ENCODE assay signal across 9 cellular contexts in the genomic region with DNA sequence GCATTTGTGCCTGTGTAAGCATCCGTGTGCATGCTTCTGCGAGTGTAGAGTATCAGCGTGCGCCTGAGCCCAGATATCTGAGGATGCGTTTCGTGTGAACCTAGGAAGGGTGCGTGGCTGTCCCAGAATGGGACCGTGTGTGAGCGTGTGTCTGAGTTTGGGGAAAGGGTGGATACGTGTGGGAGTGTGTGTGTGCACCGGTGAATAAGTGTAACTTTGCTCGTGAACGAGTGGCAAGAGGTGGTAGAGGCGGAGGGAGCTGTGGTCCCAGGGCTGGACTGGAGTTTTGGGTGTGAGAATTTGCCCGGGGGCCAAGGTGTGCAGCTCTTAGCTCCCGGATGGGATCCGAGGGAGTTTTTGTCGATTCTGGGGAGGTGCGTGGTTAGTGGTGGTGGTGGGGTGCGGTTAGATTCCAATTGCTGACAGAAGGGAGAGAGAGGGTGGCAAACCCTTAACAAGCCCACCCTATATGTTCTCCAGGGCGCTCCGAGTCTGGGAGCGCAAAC. TPM values are rescaled to one million over a fixed set of nuclear protein-coding genes. Genes with fewer than 3 reads are reported as not detected.
A peak's percentile ranks its signal among the peaks of the same experiment; 100 is the strongest.
DNase-seq lines count a peak whose midpoint lies in the region; ATAC-seq, FAIRE-seq and TF ChIP-seq lines count a peak whose summit lies in the region.
"Had no signal": no experiment of that assay in that cellular context is flagged by ENCODE, and none has a peak within 500 bp of the region (broad histone marks: within the 10 kb centered on the region; RNA-seq: fewer than 3 reads in every experiment).

No MANE protein-coding gene starts in this region.

- H3K27me3 Mint-ChIP-seq in activated naive CD4-positive, alpha-beta T cell treated with anti-CD3 and anti-CD28 coated beads, Interleukin-2, amount 10 ng/mL, durations not matched to agents 7 days and 5 days = peaks cover 82% of the 10 kb centered on the region
- peaks cover 56% of the 10 kb centered on the region for H3K27me3 Mint-ChIP-seq in activated naive CD8-positive, alpha-beta T cell treated with anti-CD3 and anti-CD28 coated beads, Interleukin-2, amount 50 U/mL, for 24 hours

- peaks cover 17% of the 10 kb centered on the region for H3K4me1 Mint-ChIP-seq in activated naive CD4-positive, alpha-beta T cell treated with anti-CD3 and anti-CD28 coated beads, Interleukin-2, amount 10 ng/mL, durations not matched to agents 7 days and 5 days
- H3K4me1 Mint-ChIP-seq in activated naive CD8-positive, alpha-beta T cell treated with anti-CD3 and anti-CD28 coated beads, Interleukin-2, amount 50 U/mL, for 24 hours = peaks cover 24% of the 10 kb centered on the region

- no peak; the same call in 1 of the 2 replicates for TF ChIP-seq CTCF in HepG2 (CRISPR knock-in tag; IDR thresholded peaks at IDR 0.05)
- TF ChIP-seq CTCF in suprapubic skin (IDR thresholded peaks at IDR 0.05) = no peak

- peaks cover 3 to 18% of the 10 kb centered on the region in 2 experiments; a peak in 4 of 5 replicates for H3K36me3 ChIP-seq in HepG2 (replicated peaks in 1 of 2; ENCODE audit: control insufficient read depth in 1 of 2, insufficient read depth in 2 of 2, low read length in 2 of 2)
- H3K36me3 ChIP-seq in suprapubic skin = no peaks in the 10 kb centered on the region

- H3K4me2 ChIP-seq in HepG2 (ENCODE audit: low read depth, low read length) = peak overlapping the region; percentile 94

- ATAC-seq in activated naive CD8-positive, alpha-beta T cell treated with anti-CD3 and anti-CD28 coated beads, Interleukin-2, amount 50 U/mL, for 24 hours = no peak
- peak; percentile 40 for ATAC-seq in HepG2
- ATAC-seq in GM19467 (IDR thresholded peaks at IDR 0.05; ENCODE audit: unreplicated experiment) = no peak
- ATAC-seq in GM19023 (IDR thresholded peaks at IDR 0.05; ENCODE audit: unreplicated experiment) = no peak

- no peaks in the 10 kb centered on the region for H3K9me3 ChIP-seq in HepG2 (ENCODE audit: low read length)
- no peaks in the 10 kb centered on the region for H3K9me3 ChIP-seq in suprapubic skin

- peaks cover 0 to 4% of the 10 kb centered on the region in 2 experiments; a peak in 1 of 5 replicates for H3K27me3 ChIP-seq in HepG2 (ENCODE audit: control insufficient read depth in 1 of 2, insufficient read depth in 2 of 2, low read length in 2 of 2)
- H3K27me3 ChIP-seq in suprapubic skin = peaks cover 21% of the 10 kb centered on the region

- H3K4me3 ChIP-seq in HepG2 (replicated peaks in 1 of 3; ENCODE audit: insufficient read depth in 1 of 3, low read depth in 2 of 3, low read length in 3 of 3) (peak overlapping the region; percentile 78 to 100 (median 94)), suprapubic skin (peak overlapping the region; percentile 83)

- TF ChIP-seq EP300 in HepG2 (IDR thresholded peaks at IDR 0.05; ENCODE audit: low read depth in 2 of 2, low read length in 2 of 2) = no peak
- no peak for TF ChIP-seq EP300 in HepG2 (CRISPR knock-in tag; IDR thresholded peaks at IDR 0.05; ENCODE audit: borderline replicate concordance)
- no peak for TF ChIP-seq EP300 in suprapubic skin (IDR thresholded peaks at IDR 0.05)

- peak overlapping the region; percentile 84 for H3K9ac ChIP-seq in HepG2 (ENCODE audit: insufficient read depth, low read depth, low read length)

- POLR2A ChIA-PET in HepG2 (lab: Yijun Ruan, JAX) = interaction anchor here (0.8 to 13.2 kb wide), 14 partner anchors 9 to 136 kb away, joined by 3 to 252 read pairs (median 14); a partner anchor contains a TSS

- H4K20me1 ChIP-seq in HepG2 (ENCODE audit: insufficient read depth, low read length) = peaks cover 31% of the 10 kb centered on the region

- DNase-seq in activated naive CD4-positive, alpha-beta T cell treated with anti-CD3 and anti-CD28 coated beads, Interleukin-2, amount 10 ng/mL, durations not matched to agents 7 days and 5 days = no peak
- no peak for DNase-seq in activated naive CD4-positive, alpha-beta T cell (lab: John Stamatoyannopoulos, UW)
- no peak for DNase-seq in activated naive CD8-positive, alpha-beta T cell treated with anti-CD3 and anti-CD28 coated beads, Interleukin-2, amount 50 U/mL, for 24 hours
- no peak for DNase-seq in HepG2 (ENCODE audit: low spot score)
- no peak for DNase-seq in suprapubic skin (ENCODE audit: low spot score in 2 of 2)
- no peak for DNase-seq in frontal cortex (ENCODE audit: low spot score in 2 of 2)

- H3K27ac Mint-ChIP-seq in activated naive CD4-positive, alpha-beta T cell treated with anti-CD3 and anti-CD28 coated beads, Interleukin-2, amount 10 ng/mL, durations not matched to agents 7 days and 5 days = peak overlapping the region; percentile 11
- H3K27ac Mint-ChIP-seq in activated naive CD8-positive, alpha-beta T cell treated with anti-CD3 and anti-CD28 coated beads, Interleukin-2, amount 50 U/mL, for 24 hours = no peak overlapping the region

- in situ Hi-C loops in HepG2 (cut with HindIII; ENCODE audit: extremely low pct_ligation_motif_present, low pct_unique_long_range_greater_than_20kb) = loop anchor here (5.0 kb wide), 1 partner anchor 138 kb away; no protein-coding TSS in a partner anchor

- no peak overlapping the region for H2AFZ ChIP-seq in HepG2 (ENCODE audit: low read length)

- WGBS in HepG2 (ENCODE audit: low lambda C conversion rate) = 0% methylated on average over 17 of the region's 23 CpGs
- 2% methylated on average over 23 of the region's 23 CpGs for WGBS in suprapubic skin

- H3K27ac ChIP-seq in HepG2 (ENCODE audit: extremely low read length, insufficient read depth, low read length) (peak overlapping the region; percentile 80), suprapubic skin (no peak overlapping the region)

- no peaks in the 10 kb centered on the region for H3K9me3 Mint-ChIP-seq in activated naive CD4-positive, alpha-beta T cell treated with anti-CD3 and anti-CD28 coated beads, Interleukin-2, amount 10 ng/mL, durations not matched to agents 7 days and 5 days
- no peaks in the 10 kb centered on the region for H3K9me3 Mint-ChIP-seq in activated naive CD8-positive, alpha-beta T cell treated with anti-CD3 and anti-CD28 coated beads, Interleukin-2, amount 50 U/mL, for 24 hours

- intact Hi-C loops in HepG2 (cut with micrococcal nuclease; ENCODE audit: unreplicated experiment) = loop anchor here (1.0 to 5.0 kb wide), 6 partner anchors 21 to 138 kb away; no protein-coding TSS in a partner anchor

- FAIRE-seq in HepG2 (lab: Jason Lieb, UNC) (no peak), frontal cortex (lab: Jason Lieb, UNC) (no peak)

- TF ChIP-seq POLR2A in HepG2 (IDR thresholded peaks at IDR 0.05; ENCODE audit: insufficient read depth in 1 of 2, low read depth in 2 of 2, low read length in 2 of 2) = no peak
- TF ChIP-seq POLR2A in suprapubic skin (IDR thresholded peaks at IDR 0.05) = no peak

- BruUV-seq in HepG2 (replicated peaks; lab: Mats Ljungman, UMichigan) = no TSS peak

- H3K79me2 ChIP-seq in HepG2 (ENCODE audit: insufficient read depth, low read length) = peaks cover 52% of the 10 kb centered on the region

- no peaks in the 10 kb centered on the region for H3K36me3 Mint-ChIP-seq in activated naive CD4-positive, alpha-beta T cell treated with anti-CD3 and anti-CD28 coated beads, Interleukin-2, amount 10 ng/mL, durations not matched to agents 7 days and 5 days
- no peaks in the 10 kb centered on the region for H3K36me3 Mint-ChIP-seq in activated naive CD8-positive, alpha-beta T cell treated with anti-CD3 and anti-CD28 coated beads, Interleukin-2, amount 50 U/mL, for 24 hours (ENCODE audit: low read depth)

- H3K4me1 ChIP-seq in HepG2 (ENCODE audit: insufficient read depth, low read length) (peaks cover 54% of the 10 kb centered on the region), suprapubic skin (peaks cover 47% of the 10 kb centered on the region)

- TF ChIP-seq RAD21 in HepG2 (CRISPR knock-in tag; IDR thresholded peaks at IDR 0.05) = no peak

- H3K4me3 Mint-ChIP-seq in activated naive CD4-positive, alpha-beta T cell treated with anti-CD3 and anti-CD28 coated beads, Interleukin-2, amount 10 ng/mL, durations not matched to agents 7 days and 5 days = peak overlapping the region; percentile 8
- H3K4me3 Mint-ChIP-seq in activated naive CD8-positive, alpha-beta T cell treated with anti-CD3 and anti-CD28 coated beads, Interleukin-2, amount 50 U/mL, for 24 hours = peak overlapping the region; percentile 65

- CTCF ChIA-PET in activated naive CD4-positive, alpha-beta T cell treated with anti-CD3 and anti-CD28 coated beads, Interleukin-2, amount 10 ng/mL, durations not matched to agents 7 days and 5 days (lab: Charles Lee) = interaction anchor here (0.7 to 4.6 kb wide), 7 partner anchors 14 to 139 kb away, joined by 3 to 27 read pairs (median 4); no protein-coding TSS in a partner anchor
- CTCF ChIA-PET in HepG2 (lab: Yijun Ruan, JAX; ENCODE audit: low intra/inter-chr PET ratio, low total read pairs) = interaction anchor here (1.7 to 4.2 kb wide), 2 partner anchors 47 to 72 kb away, joined by 6 to 63 read pairs; no protein-coding TSS in a partner anchor

RNA-seq across cellular contexts. Expression of a gene that starts 0.7 kb away (rescaled TPM):
- total RNA-seq in HepG2 (2016; rRNA removed; fragmentation: Illumina TruSeq; extraction: Trizol) (13.1 and 71.3 TPM in 2 replicates), suprapubic skin (10 to 100 TPM; 14.2 to 32.9 (median 20.7) TPM), frontal cortex (0.41 TPM)
- 24.4 and 27.4 TPM in 2 replicates for total RNA-seq in HepG2 (2016; cell fraction: cytosol; rRNA removed; fragmentation: Illumina TruSeq; extraction: Trizol; ENCODE audit: low read depth)
- 11.3 and 76.4 TPM in 2 replicates for total RNA-seq in HepG2 (2016; cell fraction: insoluble cytoplasmic fraction; rRNA removed; fragmentation: Illumina TruSeq; extraction: Trizol)
- total RNA-seq in HepG2 (2016; cell fraction: membrane; rRNA removed; fragmentation: Illumina TruSeq; extraction: Trizol) = 17.0 and 18.6 TPM in 2 replicates
- total RNA-seq in HepG2 (2016; cell fraction: nucleus; rRNA removed; fragmentation: Illumina TruSeq; extraction: Trizol) = 127 and 145 TPM in 2 replicates
- polyA plus RNA-seq in HepG2 (2011; rRNA removed) = 89.1 and 105 TPM in 2 replicates
- polyA plus RNA-seq in HepG2 (2011; cell fraction: cytosol; rRNA removed) = 8.5 and 16.4 TPM in 2 replicates
- polyA plus RNA-seq in HepG2 (2011; cell fraction: nucleus; rRNA removed) = 1,276 and 1,843 TPM in 2 replicates
- 63.8 and 83.6 TPM in 2 replicates for polyA plus RNA-seq in HepG2 (2012)
- 2.0 and 2.7 TPM in 2 replicates for polyA plus RNA-seq in HepG2 (2016; cell fraction: cytosol; fragmentation: Illumina TruSeq; extraction: Trizol; ENCODE audit: low read depth)
- polyA plus RNA-seq in HepG2 (2016; cell fraction: insoluble cytoplasmic fraction; fragmentation: Illumina TruSeq; extraction: Trizol; ENCODE audit: low read depth) = 13.5 and 15.6 TPM in 2 replicates
- 4.3 and 4.5 TPM in 2 replicates for polyA plus RNA-seq in HepG2 (2016; cell fraction: membrane; fragmentation: Illumina TruSeq; extraction: Trizol; ENCODE audit: low read depth)
- polyA plus RNA-seq in HepG2 (2016; cell fraction: nucleus; fragmentation: Illumina TruSeq; extraction: Trizol; ENCODE audit: insufficient read depth, low read depth) = 665 and 720 TPM in 2 replicates
- polyA minus RNA-seq in HepG2 (2011; rRNA and poly(A)+ RNA removed; ENCODE audit: low replicate concordance) = 11.6 and 59.4 TPM in 2 replicates
- polyA minus RNA-seq in HepG2 (2011; cell fraction: cytosol; rRNA and poly(A)+ RNA removed) = 5.5 and 10.9 TPM in 2 replicates
- polyA minus RNA-seq in HepG2 (2011; cell fraction: nucleus; rRNA and poly(A)+ RNA removed) = 155 and 169 TPM in 2 replicates

RNA-seq across cellular contexts. Expression of a gene that starts 55.6 kb away (rescaled TPM):
- total RNA-seq in HepG2 (2016; rRNA removed; fragmentation: Illumina TruSeq; extraction: Trizol) = 0.81 and 1.8 TPM in 2 replicates
- 0.61 and 1.1 TPM in 2 replicates for total RNA-seq in HepG2 (2016; cell fraction: cytosol; rRNA removed; fragmentation: Illumina TruSeq; extraction: Trizol; ENCODE audit: low read depth)
- total RNA-seq in HepG2 (2016; cell fraction: insoluble cytoplasmic fraction; rRNA removed; fragmentation: Illumina TruSeq; extraction: Trizol) = 0.94 and 1.8 TPM in 2 replicates
- 0.19 and 0.38 TPM in 2 replicates for total RNA-seq in HepG2 (2016; cell fraction: membrane; rRNA removed; fragmentation: Illumina TruSeq; extraction: Trizol)
- total RNA-seq in HepG2 (2016; cell fraction: nucleus; rRNA removed; fragmentation: Illumina TruSeq; extraction: Trizol) = 2.7 and 3.5 TPM in 2 replicates
- 12.5 and 14.8 TPM in 2 replicates for polyA plus RNA-seq in HepG2 (2011; rRNA removed)
- polyA plus RNA-seq in HepG2 (2011; cell fraction: cytosol; rRNA removed) = 1.6 and 3.1 TPM in 2 replicates
- polyA plus RNA-seq in HepG2 (2011; cell fraction: nucleus; rRNA removed) = 155 and 222 TPM in 2 replicates
- 6.2 and 7.2 TPM in 2 replicates for polyA plus RNA-seq in HepG2 (2012)
- polyA plus RNA-seq in HepG2 (2016; cell fraction: cytosol; fragmentation: Illumina TruSeq; extraction: Trizol; ENCODE audit: low read depth) = 0.14 and 0.26 TPM in 2 replicates
- polyA plus RNA-seq in HepG2 (2016; cell fraction: insoluble cytoplasmic fraction; fragmentation: Illumina TruSeq; extraction: Trizol; ENCODE audit: low read depth) = 0.92 and 0.93 TPM in 2 replicates
- polyA plus RNA-seq in HepG2 (2016; cell fraction: membrane; fragmentation: Illumina TruSeq; extraction: Trizol; ENCODE audit: low read depth) = 0.17 TPM in 1 of 2 replicates, not detected in the other
- polyA plus RNA-seq in HepG2 (2016; cell fraction: nucleus; fragmentation: Illumina TruSeq; extraction: Trizol; ENCODE audit: insufficient read depth, low read depth) = 8.0 and 11.0 TPM in 2 replicates
- 6.7 TPM in 1 of 2 replicates, not detected in the other for polyA minus RNA-seq in HepG2 (2011; rRNA and poly(A)+ RNA removed; ENCODE audit: low replicate concordance)
- 1.1 and 1.3 TPM in 2 replicates for polyA minus RNA-seq in HepG2 (2011; cell fraction: cytosol; rRNA and poly(A)+ RNA removed)
- polyA minus RNA-seq in HepG2 (2011; cell fraction: nucleus; rRNA and poly(A)+ RNA removed) = 11.6 and 13.7 TPM in 2 replicates
- total RNA-seq in suprapubic skin = 1 to 10 TPM; 1.1 to 3.1 (median 2.1) TPM
- total RNA-seq in frontal cortex = 0.82 TPM
- total RNA-seq: H4 had no signal
